ENCODE assay signal across 22 cellular contexts in the genomic region with DNA sequence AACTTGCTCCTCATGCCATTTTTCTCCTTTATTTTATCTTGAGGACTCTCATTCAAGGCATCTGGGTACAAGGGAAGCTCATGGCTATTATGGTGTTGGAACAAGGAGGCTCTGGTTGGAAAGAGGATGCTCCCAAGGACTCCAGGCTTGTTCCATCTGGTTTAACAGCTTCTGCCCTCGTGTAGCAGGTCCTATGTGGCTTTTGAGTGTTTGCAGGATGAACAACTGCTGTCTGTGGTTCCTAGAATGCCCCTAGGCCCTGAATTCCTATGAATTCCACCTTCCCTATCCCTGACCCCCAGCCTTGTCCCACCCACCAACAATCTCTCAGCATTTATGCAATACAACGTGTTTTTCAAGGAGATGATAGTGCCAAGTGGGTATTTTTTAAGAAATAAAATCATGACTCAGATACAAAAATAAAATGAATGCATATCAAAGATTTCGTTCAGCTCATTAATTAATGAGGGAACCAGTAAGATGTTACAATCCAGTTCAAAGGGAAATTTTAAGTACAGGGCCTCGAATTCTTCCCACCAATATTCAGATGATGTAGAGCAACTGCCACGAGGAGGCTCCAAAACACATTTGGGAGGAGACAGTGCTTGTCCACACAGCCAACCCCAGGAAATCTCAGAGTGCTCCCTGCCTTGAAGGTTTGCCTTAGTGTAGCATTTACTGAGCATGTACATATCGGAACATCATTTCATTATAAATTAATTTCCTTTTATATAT.
DNase-seq lines count a peak whose midpoint lies in the region; ATAC-seq and TF ChIP-seq lines count a peak whose summit lies in the region.
"Had no signal": no experiment of that assay in that cellular context is flagged by ENCODE, and none has a peak within 500 bp of the region (broad histone marks: within the 10 kb centered on the region; RNA-seq: fewer than 3 reads in every experiment).

No MANE protein-coding gene starts in this region.

- H4K5ac ChIP-seq in IMR-90 (ENCODE audit: low read depth, low read length): no peak overlapping the region

- no peak for TF ChIP-seq CTCF in IMR-90 (conservative IDR thresholded peaks at IDR 0.05; ENCODE audit: low read depth, low read length)
- no peak for TF ChIP-seq CTCF in PC-3 (conservative IDR thresholded peaks at IDR 0.05; ENCODE audit: low read depth, low read length)

- no peaks in the 10 kb centered on the region for H3K9me2 ChIP-seq in PC-3 (replicated peaks; ENCODE audit: low read length)

- H4K91ac ChIP-seq in IMR-90 (ENCODE audit: insufficient read depth, low read depth, low read length): peak overlapping the region; percentile 41; the same call in 1 of the 2 replicates

- no peak overlapping the region for H3K23ac ChIP-seq in IMR-90 (ENCODE audit: low read depth, low read length)

- no peak for ATAC-seq in IMR-90 (ENCODE audit: low read depth)
- ATAC-seq in PC-3: no peak
- no peak for ATAC-seq in HG02870 (IDR thresholded peaks at IDR 0.05; ENCODE audit: unreplicated experiment)
- ATAC-seq in right cardiac atrium: no peak
- ATAC-seq: T-helper 17 cell had no signal

- H4K8ac ChIP-seq in IMR-90 (ENCODE audit: low read depth in 2 of 2, low read length in 2 of 2): no peak overlapping the region

- 0 out of 2 replicates have a peak overlapping the region, but pooled peaks have one; percentile 46 for H2BK120ac ChIP-seq in IMR-90 (ENCODE audit: low read depth, low read length)

- no peaks in the 10 kb centered on the region for H3F3A ChIP-seq in PC-3 (ENCODE audit: low read length, unreplicated experiment)

- intact Hi-C loops in IMR-90 (cut with micrococcal nuclease): no loop called here
- intact Hi-C loops in PC-3 (cut with micrococcal nuclease): no loop called here
- intact Hi-C loops in right cardiac atrium (cut with DNase I): no loop called here

- no peak overlapping the region for H2AK9ac ChIP-seq in IMR-90 (replicated peaks; ENCODE audit: low read depth, low read length, poor library complexity)

- no peaks in the 10 kb centered on the region; a peak in 2 of 4 replicates for H3K79me1 ChIP-seq in IMR-90 (ENCODE audit: low read depth in 1 of 2, low read length in 2 of 2)

- H3K9ac ChIP-seq in IMR-90 (ENCODE audit: low read depth, low read length) (no peak overlapping the region), PC-3 (ENCODE audit: low read length) (no peak overlapping the region)
- H3K9ac ChIP-seq: BLaER1 had no signal

- H3K4me3 ChIP-seq in IMR-90 (ENCODE audit: insufficient read depth, low read depth, low read length) (no peak overlapping the region), PC-3 (ENCODE audit: low read length) (no peak overlapping the region), right cardiac atrium (ENCODE audit: low read length) (no peak overlapping the region)
- H3K4me3 ChIP-seq: BLaER1 had no signal

- 0 out of 2 replicates have a peak overlapping the region, but pooled peaks have one; percentile 60 for H3K14ac ChIP-seq in IMR-90 (replicated peaks; ENCODE audit: low read depth, low read length)

- H3K9me3 ChIP-seq in IMR-90 (ENCODE audit: control insufficient read depth, insufficient read depth, low read length) (no peaks in the 10 kb centered on the region; the same call in 1 of the 2 replicates), PC-3 (ENCODE audit: low read length) (0 out of 2 replicates have a peak, but pooled peaks cover 7% of the 10 kb centered on the region), right cardiac atrium (ENCODE audit: control insufficient read depth, low read length) (no peaks in the 10 kb centered on the region)

- no peak for TF ChIP-seq POLR2A in IMR-90 (IDR thresholded peaks at IDR 0.05; ENCODE audit: low read depth, low read length)

- peak overlapping the region; percentile 58; the same call in 1 of the 2 replicates for H2AK5ac ChIP-seq in IMR-90 (ENCODE audit: low read depth, low read length)

- H2BK20ac ChIP-seq in IMR-90 (ENCODE audit: low read depth, low read length): peak overlapping the region; percentile 62; the same call in 1 of the 2 replicates

- in situ Hi-C loops in IMR-90 (cut with MboI; ENCODE audit: low sequenced_read_pairs): no loop called here

- peak; percentile 5 for DNase-seq in NCI-H82 (lab: John Stamatoyannopoulos, UW)
- no peak for DNase-seq in NCI-H82 treated with DMSO at 0.1 percent for 48 hours (lab: John Stamatoyannopoulos, UW; ENCODE audit: unreplicated experiment)
- no peak for DNase-seq in IMR-90
- peak; percentile 16 for DNase-seq in PC-3
- DNase-seq in right cardiac atrium: no peak
- DNase-seq in OCI-M2 (lab: John Stamatoyannopoulos, UW; ENCODE audit: unreplicated experiment): no peak
- no peak for DNase-seq in DMS153 (lab: John Stamatoyannopoulos, UW)
- DNase-seq: CD8-positive, alpha-beta memory T cell; DMS79 treated with DMSO at 0.1 percent for 48 hours; GF-D8; HFFc6; KG1; NCI-H1105 treated with DMSO at 0.1 percent for 48 hours; NCI-H187; NCI-H446; NCI-H748 treated with DMSO at 0.1 percent for 48 hours; RPMI8226; SIG-M5; T-helper 17 cell had no signal

- no TSS peak for BruUV-seq in IMR-90 (replicated peaks; lab: Mats Ljungman, UMichigan)
- no TSS peak for BruUV-seq in PC-3 (replicated peaks; lab: Mats Ljungman, UMichigan)

- no peaks in the 10 kb centered on the region for H3K79me2 ChIP-seq in PC-3 (ENCODE audit: low read length)

- CTCF ChIA-PET in IMR-90 (lab: Yijun Ruan, JAX) (no interaction called here), PC-3 (lab: Charles Lee) (no interaction called here)

- no peaks in the 10 kb centered on the region for H3K4me1 ChIP-seq in IMR-90 (ENCODE audit: control insufficient read depth, insufficient read depth, low read length)
- H3K4me1 ChIP-seq in PC-3 (ENCODE audit: insufficient read depth, low read length): no peaks in the 10 kb centered on the region
- H3K4me1 ChIP-seq in right cardiac atrium (ENCODE audit: control insufficient read depth, insufficient read depth, low read length): no peaks in the 10 kb centered on the region
- H3K4me1 ChIP-seq: BLaER1 had no signal

- H2BK5ac ChIP-seq in IMR-90 (ENCODE audit: low read depth, low read length, poor library complexity, severe bottlenecking): no peak overlapping the region

- H2AFZ ChIP-seq in IMR-90 (replicated peaks; ENCODE audit: low read length, poor library complexity): no peak overlapping the region
- H2AFZ ChIP-seq in PC-3 (ENCODE audit: low read length): no peak overlapping the region

- H4K20me1 ChIP-seq in IMR-90 (ENCODE audit: insufficient read depth, low read length) (no peaks in the 10 kb centered on the region), PC-3 (ENCODE audit: low read length) (no peaks in the 10 kb centered on the region)
- H4K20me1 ChIP-seq: BLaER1 had no signal

- H3K9me1 ChIP-seq in IMR-90 (ENCODE audit: insufficient read depth, low read length): no peaks in the 10 kb centered on the region

- WGBS in IMR-90 (ENCODE audit: extremely low coverage in 2 of 2, insufficient read length in 1 of 2), 2 experiments: no CpG with 5 or more reads among the region's 6 CpGs
- WGBS in right cardiac atrium: 78% methylated on average over 6 of the region's 6 CpGs

- H3K56ac ChIP-seq in IMR-90 (ENCODE audit: extremely low read depth, insufficient read depth, low read length): no peak overlapping the region

- H3K4me2 ChIP-seq in IMR-90 (ENCODE audit: low read depth, low read length): no peak overlapping the region
- H3K4me2 ChIP-seq in PC-3 (ENCODE audit: low read length): no peak overlapping the region
- H3K4me2 ChIP-seq: BLaER1 had no signal

- TF ChIP-seq RAD21 in IMR-90 (IDR thresholded peaks at IDR 0.05; ENCODE audit: low read length): no peak

- 0 out of 2 replicates have a peak, but pooled peaks cover 3% of the 10 kb centered on the region for H3K36me3 ChIP-seq in IMR-90 (ENCODE audit: control insufficient read depth, insufficient read depth, low read length)
- H3K36me3 ChIP-seq in PC-3 (ENCODE audit: low read depth, low read length): no peaks in the 10 kb centered on the region
- H3K36me3 ChIP-seq: BLaER1 had no signal

- H3K18ac ChIP-seq in IMR-90 (ENCODE audit: low read depth, low read length): peak overlapping the region; percentile 65

- no peaks in the 10 kb centered on the region for H3K27me3 ChIP-seq in IMR-90 (ENCODE audit: control insufficient read depth, insufficient read depth, low read length)
- no peaks in the 10 kb centered on the region for H3K27me3 ChIP-seq in PC-3 (ENCODE audit: low read length)
- no peaks in the 10 kb centered on the region for H3K27me3 ChIP-seq in right cardiac atrium (ENCODE audit: control insufficient read depth, insufficient read depth)
- H3K27me3 ChIP-seq: BLaER1 had no signal

- POLR2A ChIA-PET in IMR-90 (lab: Charles Lee; ENCODE audit: unreplicated experiment): no interaction called here
- POLR2A ChIA-PET in PC-3 (lab: Charles Lee; ENCODE audit: unreplicated experiment): no interaction called here

- dilution Hi-C loops in IMR-90 (cut with HindIII; ENCODE audit: low sequenced_read_pairs, unreplicated experiment): no loop called here

- H3K27ac ChIP-seq in IMR-90 (ENCODE audit: insufficient read depth, low read length): no peak overlapping the region
- no peak overlapping the region for H3K27ac ChIP-seq in PC-3 (ENCODE audit: low read length)
- no peak overlapping the region for H3K27ac ChIP-seq in right cardiac atrium (ENCODE audit: low read length)
- H3K27ac ChIP-seq: BLaER1, HL-60 had no signal

- H2BK15ac ChIP-seq in IMR-90 (ENCODE audit: low read depth, low read length): no peak overlapping the region

- peak overlapping the region; percentile 62 for H3K4ac ChIP-seq in IMR-90 (ENCODE audit: low read depth, low read length)

TF ChIP-seq in IMR-90, 13 proteins besides CTCF, POLR2A, EP300 and RAD21 (continues in another document):
- TF ChIP-seq ELK1 (IDR thresholded peaks at IDR 0.05; ENCODE audit: borderline replicate concordance, low read depth, low read length) (no peak), NFE2L2 (IDR thresholded peaks at IDR 0.05; ENCODE audit: low read depth, low read length) (no peak), BHLHE40 (IDR thresholded peaks at IDR 0.05; ENCODE audit: low read depth, low read length) (no peak), CHD1 (IDR thresholded peaks at IDR 0.05; ENCODE audit: low read depth, low read length) (no peak)
- TF ChIP-seq, protein P1, sequence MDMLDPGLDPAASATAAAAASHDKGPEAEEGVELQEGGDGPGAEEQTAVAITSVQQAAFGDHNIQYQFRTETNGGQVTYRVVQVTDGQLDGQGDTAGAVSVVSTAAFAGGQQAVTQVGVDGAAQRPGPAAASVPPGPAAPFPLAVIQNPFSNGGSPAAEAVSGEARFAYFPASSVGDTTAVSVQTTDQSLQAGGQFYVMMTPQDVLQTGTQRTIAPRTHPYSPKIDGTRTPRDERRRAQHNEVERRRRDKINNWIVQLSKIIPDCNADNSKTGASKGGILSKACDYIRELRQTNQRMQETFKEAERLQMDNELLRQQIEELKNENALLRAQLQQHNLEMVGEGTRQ (IDR thresholded peaks at IDR 0.05; ENCODE audit: low read depth, low read length): no peak

Comparison
In these comparisons a context has a peak if more than half of its experiments do, and no peak if none do; other contexts are left out.
1. DNase-seq: peak in NCI-H82 (single experiment) and PC-3 (single experiment); none in NCI-H82 treated with DMSO at 0.1 percent for 48 hours (single experiment), IMR-90 (single experiment), right cardiac atrium (0 of 3), OCI-M2 (single experiment) and DMS153 (single experiment).